Comparison of ENCODE assay signal across 17 cellular contexts in the genomic region with DNA sequence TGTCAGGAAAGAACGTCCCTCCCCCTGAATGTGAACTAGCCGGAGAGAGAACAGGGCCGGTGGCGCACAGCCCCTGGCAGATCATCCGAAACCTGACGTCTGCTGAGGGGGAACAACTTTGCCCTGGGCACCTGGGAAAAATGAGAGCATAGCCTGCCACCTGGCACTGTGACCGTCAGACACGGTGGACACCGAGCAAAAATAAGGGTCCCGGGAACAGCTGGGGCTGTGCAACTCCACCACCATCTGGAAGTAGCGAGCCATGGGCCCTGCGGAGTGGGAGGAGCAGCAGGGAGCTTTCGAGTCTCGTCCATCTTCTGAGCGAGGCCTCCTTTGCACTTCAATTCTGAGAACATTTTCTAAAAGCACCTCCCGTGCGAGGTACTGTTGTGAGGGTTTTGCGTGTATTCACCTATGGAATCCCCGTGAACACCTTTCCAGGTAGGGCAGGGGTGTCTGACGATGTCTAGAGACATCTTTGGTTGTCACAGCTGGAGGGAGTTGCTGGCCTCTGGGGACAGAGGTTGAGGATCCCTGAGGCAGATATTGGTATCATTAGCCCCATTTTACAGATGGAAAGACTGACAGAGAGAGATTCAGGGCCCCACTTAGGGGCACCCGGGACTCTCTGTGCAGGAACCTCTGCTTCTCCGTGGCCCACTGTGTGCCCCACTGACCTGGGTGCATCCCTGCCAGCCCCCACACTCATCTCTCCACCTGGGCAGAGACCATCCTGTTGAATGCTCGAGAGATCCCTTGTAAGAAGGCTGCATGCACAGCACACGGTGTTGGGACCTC.
DNase-seq lines count a peak whose midpoint lies in the region; ATAC-seq and TF ChIP-seq lines count a peak whose summit lies in the region.
"Had no signal": no experiment of that assay in that cellular context is flagged by ENCODE, and none has a peak within 500 bp of the region (broad histone marks: within the 10 kb centered on the region; RNA-seq: fewer than 3 reads in every experiment).

No MANE protein-coding gene starts in this region.

- H3K9ac ChIP-seq in NT2/D1 (ENCODE audit: insufficient read length, low read depth) (peak overlapping the region; percentile 0), endodermal cell (ENCODE audit: extremely low read depth, low read length, poor library complexity, severe bottlenecking) (no peak overlapping the region), mammary epithelial cell (ENCODE audit: insufficient read depth, low read length) (no peak overlapping the region)

- 84 to 90% methylated on average over 10 to 24 of the region's 24 CpGs for WGBS in endodermal cell (ENCODE audit: insufficient coverage in 1 of 2, insufficient read length in 1 of 2), 2 experiments
- 67% methylated on average over 13 of the region's 24 CpGs for whole genome bisulfite sequencing in mammary epithelial cell (ENCODE audit: low coverage, missing lambda C conversion rate)

- dilution Hi-C loops in mammary epithelial cell (cut with HindIII; ENCODE audit: low sequenced_read_pairs): no loop called here

- H4K20me1 ChIP-seq in mammary epithelial cell (ENCODE audit: insufficient read depth, low read length): no peaks in the 10 kb centered on the region

- intact Hi-C loops in sciatic nerve (cut with DNase I) (no loop called here), mammary epithelial cell (cut with micrococcal nuclease) (no loop called here)

- H3K9me3 ChIP-seq in NT2/D1 (ENCODE audit: insufficient read depth, low read length) (no peaks in the 10 kb centered on the region), endodermal cell (ENCODE audit: control insufficient read depth, low read length) (no peaks in the 10 kb centered on the region), mammary epithelial cell (replicated peaks; ENCODE audit: insufficient read depth, low read length) (no peaks in the 10 kb centered on the region)

- no peak overlapping the region for H3K27ac ChIP-seq in endodermal cell (ENCODE audit: low read depth, low read length)
- H3K27ac ChIP-seq in mammary epithelial cell (ENCODE audit: insufficient read depth, low read depth, low read length): no peak overlapping the region

- H3K27me3 Mint-ChIP-seq in endodermal cell (ENCODE audit: insufficient read depth): peaks cover 11% of the 10 kb centered on the region

- TF ChIP-seq CTCF in endodermal cell (conservative IDR thresholded peaks at IDR 0.05) (no peak), mammary epithelial cell (conservative IDR thresholded peaks at IDR 0.05 in 1 of 2, IDR thresholded peaks at IDR 0.05 in 1 of 2; ENCODE audit: extremely low read depth in 1 of 2, insufficient read depth in 1 of 2, low read depth in 1 of 2, low read length in 2 of 2) (no peak)

- H3K79me2 ChIP-seq in mammary epithelial cell (ENCODE audit: insufficient read depth, low read length): no peaks in the 10 kb centered on the region

- H3K27ac Mint-ChIP-seq in endodermal cell: no peak overlapping the region

- H3K27me3 ChIP-seq in NT2/D1 (ENCODE audit: insufficient read depth, insufficient read length) (peaks cover 5% of the 10 kb centered on the region), endodermal cell (ENCODE audit: control insufficient read depth, insufficient read depth, low read length, poor library complexity, severe bottlenecking) (peaks cover 5% of the 10 kb centered on the region), mammary epithelial cell (ENCODE audit: insufficient read depth, low read length) (no peaks in the 10 kb centered on the region)

- H3K9me3 Mint-ChIP-seq in endodermal cell: peaks cover 4% of the 10 kb centered on the region
- H3K9me3 Mint-ChIP-seq: CD4-positive, alpha-beta memory T cell had no signal

- H3K4me3 ChIP-seq in NT2/D1 (ENCODE audit: insufficient read length, low read depth) (no peak overlapping the region), endodermal cell (ENCODE audit: low read length) (no peak overlapping the region), mammary epithelial cell (replicated peaks in 1 of 3; ENCODE audit: insufficient read depth in 1 of 3, low read depth in 2 of 3, low read length in 3 of 3) (no peak overlapping the region)
- H3K4me3 ChIP-seq: GM12878 had no signal

- CTCF ChIA-PET in mammary epithelial cell (lab: Charles Lee; ENCODE audit: low non-redundant PET): no interaction called here

- ATAC-seq in sciatic nerve (no peak), GM18511 (IDR thresholded peaks at IDR 0.05; ENCODE audit: unreplicated experiment) (no peak)
- ATAC-seq: GM12878 had no signal

- H3K4me3 Mint-ChIP-seq in endodermal cell: no peak overlapping the region
- H3K4me3 Mint-ChIP-seq: CD4-positive, alpha-beta memory T cell had no signal

- H3K4me1 ChIP-seq in NT2/D1 (ENCODE audit: insufficient read depth, insufficient read length): peaks cover 3% of the 10 kb centered on the region
- H3K4me1 ChIP-seq in endodermal cell (ENCODE audit: control insufficient read depth, insufficient read depth, low read length): no peaks in the 10 kb centered on the region
- no peaks in the 10 kb centered on the region for H3K4me1 ChIP-seq in mammary epithelial cell (ENCODE audit: insufficient read depth, low read length)

- BruUV-seq in mammary epithelial cell (replicated peaks; lab: Mats Ljungman, UMichigan): no TSS peak

- H3K36me3 Mint-ChIP-seq in endodermal cell (ENCODE audit: low read depth): no peaks in the 10 kb centered on the region
- H3K36me3 Mint-ChIP-seq: CD4-positive, alpha-beta memory T cell had no signal

- H3K4me1 Mint-ChIP-seq in endodermal cell: no peaks in the 10 kb centered on the region
- H3K4me1 Mint-ChIP-seq: CD4-positive, alpha-beta memory T cell had no signal

- in situ Hi-C loops in mammary epithelial cell (cut with MboI; ENCODE audit: low sequenced_read_pairs in 2 of 2): no loop called here

- H3K36me3 ChIP-seq in NT2/D1 (ENCODE audit: insufficient read depth, insufficient read length, low read length) (no peaks in the 10 kb centered on the region), endodermal cell (ENCODE audit: control insufficient read depth, insufficient read depth, low read length) (no peaks in the 10 kb centered on the region), mammary epithelial cell (ENCODE audit: insufficient read depth, low read length) (no peaks in the 10 kb centered on the region)

- no peak overlapping the region for H3K4me2 ChIP-seq in mammary epithelial cell (ENCODE audit: insufficient read depth, low read depth, low read length)

- DNase-seq in DMS 273 treated with DMSO at 0.1 percent for 48 hours (lab: John Stamatoyannopoulos, UW) (peak; percentile 30), NT2/D1 (ENCODE audit: low read depth, low spot score) (no peak), endodermal cell (peak; percentile 31), sciatic nerve (ENCODE audit: low spot score) (peak; percentile 27), Kasumi-1 (lab: John Stamatoyannopoulos, UW) (no peak), mammary epithelial cell (no peak), RPMI8226 (no peak)
- DNase-seq: Calu3; CD4-positive, alpha-beta memory T cell; COR-L47; DMS79; EL; GDM1; GOT3; HCEC 1CT had no signal

- H2AFZ ChIP-seq in mammary epithelial cell (ENCODE audit: low read depth, low read length): no peak overlapping the region

Comparison
In these comparisons a context has a peak if more than half of its experiments do, and no peak if none do; other contexts are left out.
1. DNase-seq: peak in DMS 273 treated with DMSO at 0.1 percent for 48 hours (single experiment), endodermal cell (single experiment) and sciatic nerve (single experiment); none in NT2/D1 (single experiment), Kasumi-1 (0 of 2), mammary epithelial cell (single experiment) and RPMI8226 (single experiment).